18 cellular contexts compared by ENCODE assay signal in genomic region chr20:33521461-33521860, GRCh38. TPM values are rescaled to one million over a fixed set of nuclear protein-coding genes. Genes with fewer than 3 reads are reported as not detected.
A peak's percentile ranks its signal among the peaks of the same experiment; 100 is the strongest.
DNase-seq lines count a peak whose midpoint lies in the region; ATAC-seq and TF ChIP-seq lines count a peak whose summit lies in the region.
"Had no signal": no experiment of that assay in that cellular context is flagged by ENCODE, and none has a peak within 500 bp of the region (broad histone marks: within the 10 kb centered on the region; RNA-seq: fewer than 3 reads in every experiment).

No MANE protein-coding gene starts in this region.

- DNase-seq in DMS153 treated with DMSO at 0.1 percent for 48 hours (lab: John Stamatoyannopoulos, UW; ENCODE audit: unreplicated experiment) (peak; percentile 92), NCI-H146 treated with DMSO at 0.1 percent for 48 hours (lab: John Stamatoyannopoulos, UW; ENCODE audit: unreplicated experiment) (peak; percentile 100), NCI-H510A treated with DMSO at 0.1 percent for 48 hours (lab: John Stamatoyannopoulos, UW) (peak; percentile 98), left colon (no peak), right atrium auricular region (ENCODE audit: low spot score) (no peak), SKM-1 treated with dmso at 0.1 percent for 144 hours (lab: John Stamatoyannopoulos, UW; ENCODE audit: unreplicated experiment) (no peak), caudate nucleus (lab: John Stamatoyannopoulos, UW) (no peak), lower leg skin (ENCODE audit: low spot score in 2 of 2) (no peak)
- DNase-seq: activated CD8-positive, alpha-beta T cell treated with anti-CD3 and anti-CD28 coated beads for 36 hours; islet precursor cell; Kasumi-1; occipital lobe had no signal

- H3K9me3 ChIP-seq in right atrium auricular region: no peaks in the 10 kb centered on the region
- H3K9me3 ChIP-seq: ascending aorta, SJSA1 had no signal

- intact Hi-C loops in left colon (cut with DNase I, micrococcal nuclease): no loop called here
- intact Hi-C loops in lower leg skin (cut with DNase I; ENCODE audit: low total_unique reads): no loop called here

- H3K4me3 ChIP-seq in right atrium auricular region (no peak overlapping the region), lower leg skin (ENCODE audit: low read depth, poor library complexity, severe bottlenecking) (no peak overlapping the region)
- H3K4me3 ChIP-seq: ascending aorta, coronary artery, SJSA1, smooth muscle cell had no signal

- H3K27me3 ChIP-seq in right atrium auricular region: no peaks in the 10 kb centered on the region
- H3K27me3 ChIP-seq: ascending aorta, SJSA1 had no signal

- H3K27ac ChIP-seq in right atrium auricular region (no peak overlapping the region), caudate nucleus (ENCODE audit: low read depth, low read length) (no peak overlapping the region)
- H3K27ac ChIP-seq: ascending aorta, coronary artery, HL-60, SJSA1 had no signal

- 47 to 55% methylated on average over 1 of the region's 1 CpG for WGBS in lower leg skin, 2 donors

- TF ChIP-seq CTCF in right atrium auricular region (IDR thresholded peaks at IDR 0.05) (no peak), lower leg skin (IDR thresholded peaks at IDR 0.05) (no peak)

- ATAC-seq in left colon: peak; percentile 63
- ATAC-seq: HCT116 had no signal

- peaks cover 0 to 14% of the 10 kb centered on the region in 2 donors for H3K4me1 ChIP-seq in right atrium auricular region
- H3K4me1 ChIP-seq: ascending aorta had no signal

- TF ChIP-seq POLR2A in lower leg skin (IDR thresholded peaks at IDR 0.05): no peak

- no peaks in the 10 kb centered on the region for H3K36me3 ChIP-seq in right atrium auricular region
- H3K36me3 ChIP-seq: ascending aorta, SJSA1 had no signal

RNA-seq across cellular contexts. Expression of gene CBFA2T2, which starts 31.6 kb away (rescaled TPM):
- 10 to 100 TPM; 26.9 to 27.3 TPM for total RNA-seq in left colon
- total RNA-seq in right atrium auricular region: 10 to 100 TPM in 1 of 2 donors, 1 to 10 TPM in 1; 9.8 to 10.4 TPM
- total RNA-seq in lower leg skin: 10 to 100 TPM; 17.2 to 24.6 (median 21.7) TPM

Comparison
In these comparisons a context has a peak if more than half of its experiments do, and no peak if none do; other contexts are left out.
1. DNase-seq: peak in DMS153 treated with DMSO at 0.1 percent for 48 hours (single experiment), NCI-H146 treated with DMSO at 0.1 percent for 48 hours (single experiment) and NCI-H510A treated with DMSO at 0.1 percent for 48 hours (single experiment); none in left colon (0 of 2), right atrium auricular region (single experiment), SKM-1 treated with dmso at 0.1 percent for 144 hours (single experiment), caudate nucleus (0 of 61) and lower leg skin (0 of 2).